21 cellular contexts compared by ENCODE assay signal in the genomic region with DNA sequence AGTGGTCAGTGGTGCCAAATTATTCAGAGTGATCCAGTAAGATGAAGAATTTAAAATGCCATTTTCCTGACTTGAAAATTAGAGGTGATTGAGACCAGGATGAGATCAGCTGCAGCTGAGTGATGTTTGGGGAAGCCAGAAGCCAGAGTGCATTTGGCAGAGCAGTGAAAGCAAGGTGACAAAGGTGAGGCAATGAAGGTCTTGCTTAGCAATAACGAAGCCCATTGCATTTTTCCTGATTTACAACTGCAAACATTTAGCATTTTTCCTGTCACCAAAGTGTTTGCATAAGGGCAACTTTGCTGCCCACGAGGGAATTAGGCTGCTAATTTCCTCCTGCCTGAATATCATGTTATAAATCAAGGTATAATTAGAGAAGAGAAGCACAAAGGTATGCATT.
DNase-seq lines count a peak whose midpoint lies in the region; ATAC-seq and TF ChIP-seq lines count a peak whose summit lies in the region.
"Had no signal": no experiment of that assay in that cellular context is flagged by ENCODE, and none has a peak within 500 bp of the region (broad histone marks: within the 10 kb centered on the region; RNA-seq: fewer than 3 reads in every experiment).

No MANE protein-coding gene starts in this region.

- no peaks in the 10 kb centered on the region for H3K27me3 Mint-ChIP-seq in Calu3 (ENCODE audit: unreplicated experiment)

- H3K9me3 ChIP-seq in body of pancreas (no peaks in the 10 kb centered on the region), vagina (no peaks in the 10 kb centered on the region)

- CTCF ChIA-PET in Calu3 (lab: Charles Lee) = no interaction called here

- DNase-seq in Calu3 = peak; percentile 13
- DNase-seq in NCI-H1436 (lab: John Stamatoyannopoulos, UW) = peak; percentile 48
- DNase-seq in NCI-H748 (lab: John Stamatoyannopoulos, UW; ENCODE audit: unreplicated experiment) = peak; percentile 85
- DNase-seq in body of pancreas = peak in 1 of 4 donors; percentile 38
- DNase-seq in GDM1 (lab: John Stamatoyannopoulos, UW) = no peak
- no peak for DNase-seq in iPS-NIHi11 (ENCODE audit: low spot score)
- no peak for DNase-seq in vagina (ENCODE audit: extremely low spot score in 2 of 2)
- DNase-seq in NCI-H526 treated with DMSO at 0.1 percent for 48 hours (lab: John Stamatoyannopoulos, UW) = no peak
- DNase-seq: AML-193; C1 segment of cervical spinal cord; CD8-positive, alpha-beta T cell; DMS153; IMR-90; NCI-H1417 treated with DMSO at 0.1 percent for 48 hours; NCI-H226; NCI-H510A treated with DMSO at 0.1 percent for 48 hours; T1000 had no signal

- H3K4me3 ChIP-seq in body of pancreas (no peak overlapping the region), vagina (no peak overlapping the region)

- no peak overlapping the region for H3K27ac Mint-ChIP-seq in Calu3 (ENCODE audit: unreplicated experiment)
- H3K27ac Mint-ChIP-seq: CD8-positive, alpha-beta T cell; T-helper 1 cell treated with Interleukin-12 subunit alpha and Interleukin-12 subunit beta and Interleukin-4 antibody, amounts not matched to agents 30 μg/mL and 1 μg/mL, for 36 hours had no signal

- H3K27ac ChIP-seq in body of pancreas (no peak overlapping the region), vagina (no peak overlapping the region)
- H3K27ac ChIP-seq: KMS-11 had no signal

- H3K4me3 Mint-ChIP-seq in Calu3 (ENCODE audit: low read depth, unreplicated experiment) = no peak overlapping the region
- H3K4me3 Mint-ChIP-seq: CD8-positive, alpha-beta T cell; T-helper 1 cell treated with Interleukin-12 subunit alpha and Interleukin-12 subunit beta and Interleukin-4 antibody, amounts not matched to agents 30 μg/mL and 1 μg/mL, for 36 hours had no signal

- H3K36me3 ChIP-seq in body of pancreas (replicated peaks in 1 of 2; ENCODE audit: insufficient read depth in 1 of 2, low read depth in 2 of 2) = no peaks in the 10 kb centered on the region
- H3K36me3 ChIP-seq in vagina = no peaks in the 10 kb centered on the region

- no peak for TF ChIP-seq CTCF in Calu3 (IDR thresholded peaks at IDR 0.05; ENCODE audit: unreplicated experiment)
- TF ChIP-seq CTCF in body of pancreas (IDR thresholded peaks at IDR 0.05) = no peak
- TF ChIP-seq CTCF in vagina (IDR thresholded peaks at IDR 0.05) = no peak

- no peaks in the 10 kb centered on the region for H3K9me3 Mint-ChIP-seq in Calu3 (ENCODE audit: low read depth, unreplicated experiment)
- H3K9me3 Mint-ChIP-seq: T-helper 1 cell treated with Interleukin-12 subunit alpha and Interleukin-12 subunit beta and Interleukin-4 antibody, amounts not matched to agents 30 μg/mL and 1 μg/mL, for 36 hours had no signal

- peaks cover 19% of the 10 kb centered on the region for H3K4me1 Mint-ChIP-seq in Calu3 (ENCODE audit: low read depth, unreplicated experiment)

- intact Hi-C loops in Calu3 (cut with micrococcal nuclease; ENCODE audit: unreplicated experiment) (no loop called here), body of pancreas (cut with DNase I) (no loop called here), vagina (cut with DNase I) (no loop called here)

- peak; percentile 58 for ATAC-seq in body of pancreas
- ATAC-seq: CD8-positive, alpha-beta T cell; HCT116; Right ventricle myocardium inferior had no signal

- H3K27me3 ChIP-seq in body of pancreas (no peaks in the 10 kb centered on the region), vagina (no peaks in the 10 kb centered on the region)

- H3K4me1 ChIP-seq in body of pancreas = no peaks in the 10 kb centered on the region
- no peaks in the 10 kb centered on the region for H3K4me1 ChIP-seq in vagina

- TF ChIP-seq POLR2A in body of pancreas (IDR thresholded peaks at IDR 0.05) = no peak
- TF ChIP-seq POLR2A in vagina (IDR thresholded peaks at IDR 0.05) = no peak

- no peaks in the 10 kb centered on the region for H3K36me3 Mint-ChIP-seq in Calu3 (ENCODE audit: insufficient read depth, unreplicated experiment)
- H3K36me3 Mint-ChIP-seq: CD8-positive, alpha-beta T cell had no signal

- no TSS peak for BruUV-seq in Calu3 (replicated peaks; lab: Mats Ljungman, UMichigan)

- WGBS in body of pancreas, 2 donors = 9 to 10% methylated on average over 2 of the region's 2 CpGs

Comparison
In these comparisons a context has a peak if more than half of its experiments do, and no peak if none do; other contexts are left out.
1. DNase-seq: peak in Calu3 (single experiment), NCI-H1436 (single experiment) and NCI-H748 (single experiment); none in GDM1 (single experiment), iPS-NIHi11 (single experiment), vagina (0 of 2) and NCI-H526 treated with DMSO at 0.1 percent for 48 hours (single experiment).